9 cellular contexts compared by ENCODE assay signal in genomic region chr7:25359471-25360059, GRCh38.
A peak's percentile ranks its signal among the peaks of the same experiment; 100 is the strongest.
DNase-seq lines count a peak whose midpoint lies in the region; ATAC-seq and TF ChIP-seq lines count a peak whose summit lies in the region.
"Had no signal": no experiment of that assay in that cellular context is flagged by ENCODE, and none has a peak within 500 bp of the region (broad histone marks: within the 10 kb centered on the region; RNA-seq: fewer than 3 reads in every experiment).

No MANE protein-coding gene starts in this region.

- no peaks in the 10 kb centered on the region for H3K27me3 ChIP-seq in kidney epithelial cell (ENCODE audit: control insufficient read depth, insufficient read depth, low read length)
- H3K27me3 ChIP-seq: testis had no signal

- TF ChIP-seq CTCF in kidney epithelial cell (IDR thresholded peaks at IDR 0.05; ENCODE audit: insufficient read depth, low read length, poor library complexity, severe bottlenecking) = no peak

- DNase-seq in NCI-H1417 treated with DMSO at 0.1 percent for 48 hours (lab: John Stamatoyannopoulos, UW) (peak; percentile 98), NCI-H774 (lab: John Stamatoyannopoulos, UW) (peak; percentile 84), kidney epithelial cell (ENCODE audit: low read depth) (peak; percentile 34), UCSD-AML1 (lab: John Stamatoyannopoulos, UW; ENCODE audit: unreplicated experiment) (no peak), ecto neural progenitor cell (ENCODE audit: low spot score) (no peak)
- DNase-seq: activated CD8-positive, alpha-beta memory T cell treated with anti-CD3 and anti-CD28 coated beads, Interleukin-2, amount 50 U/mL, for 48 hours; testis had no signal

- no peak overlapping the region for H3K4me3 ChIP-seq in kidney epithelial cell (ENCODE audit: low read depth, low read length)
- H3K4me3 ChIP-seq: testis had no signal

- H3K27ac ChIP-seq in temporal lobe (ENCODE audit: low read depth, low read length) = peak overlapping the region; percentile 89
- H3K27ac ChIP-seq: testis had no signal

- ATAC-seq in GM21717 (IDR thresholded peaks at IDR 0.05; ENCODE audit: unreplicated experiment) = no peak

- H3K36me3 ChIP-seq in kidney epithelial cell (ENCODE audit: control insufficient read depth, insufficient read depth, low read length) = no peaks in the 10 kb centered on the region

Comparison
In these comparisons a context has a peak if more than half of its experiments do, and no peak if none do; other contexts are left out.
1. DNase-seq: peak in NCI-H1417 treated with DMSO at 0.1 percent for 48 hours (single experiment), NCI-H774 (single experiment) and kidney epithelial cell (single experiment); none in UCSD-AML1 (single experiment) and ecto neural progenitor cell (single experiment).